ENCODE assay signal across 9 cellular contexts in genomic region chr13:94968040-94968756, GRCh38.
DNase-seq lines count a peak whose midpoint lies in the region; ATAC-seq and TF ChIP-seq lines count a peak whose summit lies in the region.
"Had no signal": no experiment of that assay in that cellular context is flagged by ENCODE, and none has a peak within 500 bp of the region (broad histone marks: within the 10 kb centered on the region; RNA-seq: fewer than 3 reads in every experiment).

No MANE protein-coding gene starts in this region.

- peak overlapping the region; percentile 71 for H3K4me3 ChIP-seq in H7 (ENCODE audit: insufficient read depth, low read depth, low read length)
- H3K4me3 ChIP-seq in iPS-18c (ENCODE audit: insufficient read depth, low read depth, low read length), result peak overlapping the region; percentile 73
- H3K4me3 ChIP-seq in colonic mucosa, result no peak overlapping the region

- no peak overlapping the region for H3K4me3 Mint-ChIP-seq in activated T-cell treated with anti-CD3 and anti-CD28 coated beads, Interleukin-2, amount 50 U/mL, for 4 hours

- no peaks in the 10 kb centered on the region for H3K36me3 Mint-ChIP-seq in activated T-cell treated with anti-CD3 and anti-CD28 coated beads, Interleukin-2, amount 50 U/mL, for 4 hours (ENCODE audit: insufficient read depth)

- intact Hi-C loops in colonic mucosa (cut with DNase I), result no loop called here

- H3K27ac ChIP-seq in colonic mucosa, result no peak overlapping the region

- peak; percentile 24 to 61 for ATAC-seq in activated T-cell treated with anti-CD3 and anti-CD28 coated beads, Interleukin-2, amount 50 U/mL, for 4 hours
- peak; percentile 34 for ATAC-seq in stimulated activated naive CD8-positive, alpha-beta T cell treated with anti-CD3 and anti-CD28 coated beads, Interleukin-15, Interleukin-2, amounts not matched to agents 100 U/mL and 50 U/mL, for 24 hours
- ATAC-seq in GM21619 (IDR thresholded peaks at IDR 0.05; ENCODE audit: unreplicated experiment), result no peak
- ATAC-seq: HCT116 had no signal

- peaks cover 2% of the 10 kb centered on the region for H3K9me3 ChIP-seq in iPS-18c (ENCODE audit: control insufficient read depth, insufficient read depth, low read length)
- no peaks in the 10 kb centered on the region for H3K9me3 ChIP-seq in colonic mucosa

- peaks cover 8% of the 10 kb centered on the region for H3K4me1 Mint-ChIP-seq in activated T-cell treated with anti-CD3 and anti-CD28 coated beads, Interleukin-2, amount 50 U/mL, for 4 hours (ENCODE audit: low read depth)

- peaks cover 58% of the 10 kb centered on the region for H3K27me3 Mint-ChIP-seq in activated T-cell treated with anti-CD3 and anti-CD28 coated beads, Interleukin-2, amount 50 U/mL, for 4 hours (ENCODE audit: low read depth)

- H3K27me3 ChIP-seq in H7 (ENCODE audit: control insufficient read depth, insufficient read depth, low read length), result peaks cover 28% of the 10 kb centered on the region
- H3K27me3 ChIP-seq in colonic mucosa, result peaks cover 42% of the 10 kb centered on the region

- TF ChIP-seq CTCF in colonic mucosa (IDR thresholded peaks at IDR 0.05), result no peak

- no peaks in the 10 kb centered on the region for H3K4me1 ChIP-seq in colonic mucosa

- DNase-seq in AG20443 (ENCODE audit: low spot score), result peak; percentile 37
- peak; percentile 79 for DNase-seq in H7
- DNase-seq in activated T-cell treated with anti-CD3 and anti-CD28 coated beads, Interleukin-2, amount 50 U/mL, for 4 hours, result no peak
- peak; percentile 5 for DNase-seq in stimulated activated naive CD8-positive, alpha-beta T cell treated with anti-CD3 and anti-CD28 coated beads, Interleukin-15, Interleukin-2, amounts not matched to agents 100 U/mL and 50 U/mL, for 24 hours
- no peak for DNase-seq in OCI-M2 (lab: John Stamatoyannopoulos, UW; ENCODE audit: unreplicated experiment)
- DNase-seq in colonic mucosa, result no peak

- no peaks in the 10 kb centered on the region for H3K9me3 Mint-ChIP-seq in activated T-cell treated with anti-CD3 and anti-CD28 coated beads, Interleukin-2, amount 50 U/mL, for 4 hours

- H3K9ac ChIP-seq in colonic mucosa (ENCODE audit: low read depth in 2 of 2, low read length in 2 of 2), result no peak overlapping the region

- H3K36me3 ChIP-seq in H7 (replicated peaks; ENCODE audit: control insufficient read depth, insufficient read depth, low read length) (no peaks in the 10 kb centered on the region), colonic mucosa (no peaks in the 10 kb centered on the region)

Comparison
In these comparisons a context has a peak if more than half of its experiments do, and no peak if none do; other contexts are left out.
1. DNase-seq: peak in AG20443 (single experiment), H7 (single experiment) and stimulated activated naive CD8-positive, alpha-beta T cell treated with anti-CD3 and anti-CD28 coated beads, Interleukin-15, Interleukin-2, amounts not matched to agents 100 U/mL and 50 U/mL, for 24 hours (single experiment); none in activated T-cell treated with anti-CD3 and anti-CD28 coated beads, Interleukin-2, amount 50 U/mL, for 4 hours (single experiment), OCI-M2 (single experiment) and colonic mucosa (single experiment).